In the genomic region with DNA sequence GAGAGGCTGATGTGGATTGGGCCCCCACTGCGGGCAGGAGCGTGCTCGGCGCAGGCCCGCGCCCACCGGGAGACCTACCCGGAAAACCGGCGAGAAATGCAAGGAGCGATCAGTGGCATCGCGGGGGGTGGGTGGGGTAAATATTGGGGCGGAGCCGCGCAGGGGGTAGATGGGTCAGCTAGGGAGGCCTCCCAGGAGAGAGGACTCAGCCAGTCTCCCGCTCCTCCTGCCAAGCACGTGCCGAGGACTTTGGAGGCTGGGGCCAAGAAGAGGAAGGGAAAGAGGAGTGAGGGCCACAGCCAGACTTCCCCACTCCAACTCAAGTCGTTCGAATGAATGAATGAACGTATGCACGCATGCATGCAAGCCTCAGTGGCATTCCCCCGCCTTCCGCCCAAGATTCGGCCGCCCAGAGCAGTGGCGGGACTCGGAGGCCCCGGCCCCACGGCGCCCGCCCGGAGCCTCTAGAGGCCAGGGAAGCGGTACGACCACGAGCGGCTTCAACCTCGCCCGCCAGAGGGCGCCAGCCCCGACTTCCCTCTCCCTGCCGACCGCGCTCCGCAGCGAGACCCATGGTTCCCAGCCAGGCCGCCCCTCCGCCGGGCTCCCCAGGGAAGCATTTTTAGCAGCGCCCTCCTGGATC, we compare ENCODE assay signal across 8 cellular contexts. TPM values are rescaled to one million over a fixed set of nuclear protein-coding genes. Genes with fewer than 3 reads are reported as not detected.
DNase-seq lines count a peak whose midpoint lies in the region; ATAC-seq and TF ChIP-seq lines count a peak whose summit lies in the region.

No MANE protein-coding gene starts in this region.

- H3F3A ChIP-seq in DOHH2 (ENCODE audit: control insufficient read depth, insufficient read depth) = peaks cover 14% of the 10 kb centered on the region

- intact Hi-C loops in cardiac septum (cut with DNase I) = loop anchor here (2.0 to 5.0 kb wide), 2 partner anchors 177 to 567 kb away; no protein-coding TSS in a partner anchor

- H3K36me3 ChIP-seq in DOHH2 (ENCODE audit: control insufficient read depth, low read length) (peaks cover 35% of the 10 kb centered on the region), SJSA1 (peaks cover 27% of the 10 kb centered on the region), trophoblast cell (ENCODE audit: control insufficient read depth in 1 of 2, insufficient read depth in 2 of 2, low read length in 2 of 2) (peaks cover 2 to 3% of the 10 kb centered on the region in 2 experiments), thymus (ENCODE audit: control insufficient read depth, insufficient read depth) (peaks cover 4% of the 10 kb centered on the region)

- no peak overlapping the region for H3K9ac ChIP-seq in trophoblast cell (ENCODE audit: low read length)

- POLR2A ChIA-PET in activated naive CD8-positive, alpha-beta T cell treated with anti-CD3 and anti-CD28 coated beads, Interleukin-2, amount 10 ng/mL, durations not matched to agents 7 days and 5 days (lab: Charles Lee) = no interaction called here

- DNase-seq in SJSA1 (ENCODE audit: low read depth in 1 of 2, low spot score in 2 of 2) = peak; percentile 44 to 72
- peak; percentile 92 for DNase-seq in activated naive CD8-positive, alpha-beta T cell treated with anti-CD3 and anti-CD28 coated beads, Interleukin-2, amount 10 ng/mL, durations not matched to agents 7 days and 5 days
- DNase-seq in cardiac septum (ENCODE audit: low spot score) = peak; percentile 94
- peak; percentile 68 to 88 for DNase-seq in trophoblast cell

- no peak overlapping the region for H4K8ac ChIP-seq in trophoblast cell (ENCODE audit: low read depth, low read length)

- no peak overlapping the region for H2BK120ac ChIP-seq in trophoblast cell (ENCODE audit: insufficient read depth, low read length, poor library complexity)

- no peak overlapping the region for H3K23ac ChIP-seq in trophoblast cell (ENCODE audit: low read length)

- H3K79me2 ChIP-seq in DOHH2 (ENCODE audit: control insufficient read depth, low read length) (peaks cover 24% of the 10 kb centered on the region), trophoblast cell (ENCODE audit: control insufficient read depth, insufficient read depth, low read length, poor library complexity) (no peaks in the 10 kb centered on the region)

- H3K14ac ChIP-seq in trophoblast cell (ENCODE audit: low read length) = no peak overlapping the region

- peak overlapping the region; percentile 75 for H3K4me3 ChIP-seq in DOHH2 (ENCODE audit: low read length)
- no peak overlapping the region for H3K4me3 ChIP-seq in SJSA1
- H3K4me3 ChIP-seq in trophoblast cell (ENCODE audit: low read depth, low read length) = no peak overlapping the region
- H3K4me3 ChIP-seq in thymus (ENCODE audit: low read length) = peak overlapping the region; percentile 25

- H4K91ac ChIP-seq in trophoblast cell (ENCODE audit: low read depth, low read length) = no peak overlapping the region

- H3K4me1 ChIP-seq in DOHH2 (ENCODE audit: control insufficient read depth, low read length) (peaks cover 57% of the 10 kb centered on the region), SJSA1 (replicated peaks) (peaks cover 14% of the 10 kb centered on the region), trophoblast cell (ENCODE audit: control insufficient read depth in 1 of 2, insufficient read depth in 2 of 2, low read length in 2 of 2) (peaks cover 14 to 27% of the 10 kb centered on the region in 2 experiments), thymus (ENCODE audit: control insufficient read depth, insufficient read depth, low read length) (peaks cover 21% of the 10 kb centered on the region)

- H3K79me1 ChIP-seq in trophoblast cell (ENCODE audit: low read length) = peaks cover 2% of the 10 kb centered on the region

- H3K4ac ChIP-seq in trophoblast cell (ENCODE audit: low read depth, low read length) = no peak overlapping the region

- no peak overlapping the region for H2AFZ ChIP-seq in trophoblast cell (ENCODE audit: insufficient read depth, low read length, poor library complexity)

- no peak overlapping the region for H2BK5ac ChIP-seq in trophoblast cell (ENCODE audit: low read depth, low read length, poor library complexity)

- no peak overlapping the region for H3K27ac Mint-ChIP-seq in activated naive CD8-positive, alpha-beta T cell treated with anti-CD3 and anti-CD28 coated beads, Interleukin-2, amount 10 ng/mL, durations not matched to agents 7 days and 5 days

- H3K9me3 ChIP-seq in DOHH2 (ENCODE audit: control insufficient read depth, insufficient read depth, low read length) = no peaks in the 10 kb centered on the region
- H3K9me3 ChIP-seq in SJSA1 (replicated peaks) = no peaks in the 10 kb centered on the region
- H3K9me3 ChIP-seq in trophoblast cell (ENCODE audit: insufficient read depth, low read depth, low read length) = peaks cover 11% of the 10 kb centered on the region
- no peaks in the 10 kb centered on the region for H3K9me3 ChIP-seq in thymus (ENCODE audit: control insufficient read depth)

- peak; percentile 51 for ATAC-seq in HG02885 (IDR thresholded peaks at IDR 0.05; ENCODE audit: poor library complexity, unreplicated experiment)
- ATAC-seq in activated naive CD8-positive, alpha-beta T cell treated with anti-CD3 and anti-CD28 coated beads, Interleukin-2, amount 10 ng/mL, durations not matched to agents 7 days and 5 days (ENCODE audit: low read depth) = peak; percentile 66
- no peak for ATAC-seq in GM19397 (IDR thresholded peaks at IDR 0.05; ENCODE audit: unreplicated experiment)

- no peaks in the 10 kb centered on the region for H3K9me3 Mint-ChIP-seq in activated naive CD8-positive, alpha-beta T cell treated with anti-CD3 and anti-CD28 coated beads, Interleukin-2, amount 10 ng/mL, durations not matched to agents 7 days and 5 days

- peaks cover 32% of the 10 kb centered on the region for H3K27me3 Mint-ChIP-seq in activated naive CD8-positive, alpha-beta T cell treated with anti-CD3 and anti-CD28 coated beads, Interleukin-2, amount 10 ng/mL, durations not matched to agents 7 days and 5 days

- TF ChIP-seq CTCF in DOHH2 (IDR thresholded peaks at IDR 0.05; ENCODE audit: low read depth, low read length, poor library complexity, severe bottlenecking) = peak; percentile 77

- H3K27me3 ChIP-seq in DOHH2 (ENCODE audit: control insufficient read depth, low read length) (peaks cover 21% of the 10 kb centered on the region), SJSA1 (replicated peaks) (peaks cover 15% of the 10 kb centered on the region), trophoblast cell (ENCODE audit: insufficient read depth, low read length) (peaks cover 45% of the 10 kb centered on the region), thymus (ENCODE audit: control insufficient read depth, insufficient read depth) (peaks cover 54% of the 10 kb centered on the region)

- no peaks in the 10 kb centered on the region for H4K20me1 ChIP-seq in DOHH2 (ENCODE audit: control insufficient read depth, insufficient read depth, low read depth, low read length)

- H3K27ac ChIP-seq in DOHH2 (ENCODE audit: low read depth, low read length) (peak overlapping the region; percentile 50), SJSA1 (no peak overlapping the region), trophoblast cell (ENCODE audit: low read depth, low read length) (no peak overlapping the region), thymus (ENCODE audit: low read depth) (no peak overlapping the region)

- WGBS in trophoblast cell (ENCODE audit: extremely low coverage, insufficient coverage, insufficient read length) = no CpG with 5 or more reads among the region's 51 CpGs
- 3% methylated on average over 51 of the region's 51 CpGs for WGBS in thymus

- H4K12ac ChIP-seq in trophoblast cell (ENCODE audit: low read depth, low read length) = no peak overlapping the region

- peaks cover 35% of the 10 kb centered on the region for H3K4me1 Mint-ChIP-seq in activated naive CD8-positive, alpha-beta T cell treated with anti-CD3 and anti-CD28 coated beads, Interleukin-2, amount 10 ng/mL, durations not matched to agents 7 days and 5 days

- H2AK5ac ChIP-seq in trophoblast cell (ENCODE audit: low read length) = no peak overlapping the region

- H2BK12ac ChIP-seq in trophoblast cell (ENCODE audit: low read length) = no peak overlapping the region

- no peak overlapping the region for H3K18ac ChIP-seq in trophoblast cell (ENCODE audit: low read length)

- H3K36me3 Mint-ChIP-seq in activated naive CD8-positive, alpha-beta T cell treated with anti-CD3 and anti-CD28 coated beads, Interleukin-2, amount 10 ng/mL, durations not matched to agents 7 days and 5 days = peaks cover 6% of the 10 kb centered on the region

- H3K9me2 ChIP-seq in DOHH2 (replicated peaks; ENCODE audit: control insufficient read depth, low read length) = no peaks in the 10 kb centered on the region

- H3K4me2 ChIP-seq in DOHH2 (ENCODE audit: low read length) (peak overlapping the region; percentile 97), trophoblast cell (ENCODE audit: low read length) (peak overlapping the region; percentile 60)

- peak overlapping the region; percentile 60 for H3K4me3 Mint-ChIP-seq in activated naive CD8-positive, alpha-beta T cell treated with anti-CD3 and anti-CD28 coated beads, Interleukin-2, amount 10 ng/mL, durations not matched to agents 7 days and 5 days

RNA-seq across cellular contexts. Expression of a gene that starts 3.6 kb away (rescaled TPM):
- total RNA-seq in SJSA1 (2014; rRNA removed; shearing (Covaris generic)) = 80.7 and 137 TPM in 2 replicates
- 10 to 100 TPM; 29.2 to 30.5 TPM for total RNA-seq in activated naive CD8-positive, alpha-beta T cell treated with anti-CD3 and anti-CD28 coated beads, Interleukin-2, amount 10 ng/mL, durations not matched to agents 7 days and 5 days
- 8.9 TPM for total RNA-seq in cardiac septum
- 29.9 and 33.3 TPM in 2 replicates for polyA plus RNA-seq in trophoblast cell (2013)
- polyA plus RNA-seq in thymus = 30.6 TPM

RNA-seq across cellular contexts. Expression of a gene that starts 3.8 kb away (rescaled TPM):
- total RNA-seq in SJSA1 (2014; rRNA removed; shearing (Covaris generic)) = not detected in 2 replicates
- not detected for total RNA-seq in activated naive CD8-positive, alpha-beta T cell treated with anti-CD3 and anti-CD28 coated beads, Interleukin-2, amount 10 ng/mL, durations not matched to agents 7 days and 5 days
- not detected for total RNA-seq in cardiac septum
- polyA plus RNA-seq in trophoblast cell (2013) = 0.07 TPM in 1 of 2 replicates, not detected in the other
- polyA plus RNA-seq in thymus = not detected

RNA-seq across cellular contexts. Expression of a gene that starts 38.6 kb away (rescaled TPM):
- total RNA-seq in SJSA1 (2014; rRNA removed; shearing (Covaris generic)) = 65.6 and 69.3 TPM in 2 replicates
- total RNA-seq in activated naive CD8-positive, alpha-beta T cell treated with anti-CD3 and anti-CD28 coated beads, Interleukin-2, amount 10 ng/mL, durations not matched to agents 7 days and 5 days = 100 to 1,000 TPM; 207 to 212 TPM
- 77.6 TPM for total RNA-seq in cardiac septum
- polyA plus RNA-seq in trophoblast cell (2013) = 46.3 and 48.3 TPM in 2 replicates
- 154 TPM for polyA plus RNA-seq in thymus

Comparison
In these comparisons a context has a peak if more than half of its experiments do, and no peak if none do; other contexts are left out.
1. H3K4me3 ChIP-seq: peak in DOHH2 (single experiment) and thymus (single experiment); none in SJSA1 (single experiment) and trophoblast cell (single experiment).
2. Peak in every context shown above with its lines, with median percentiles within 50 percentile points of each other: DNase-seq.